ENCODE assay signal across 16 cellular contexts in genomic region chr11:25860677-25861445, GRCh38.
DNase-seq lines count a peak whose midpoint lies in the region; ATAC-seq and TF ChIP-seq lines count a peak whose summit lies in the region.
"Had no signal": no experiment of that assay in that cellular context is flagged by ENCODE, and none has a peak within 500 bp of the region (broad histone marks: within the 10 kb centered on the region; RNA-seq: fewer than 3 reads in every experiment).

No MANE protein-coding gene starts in this region.

- no peak for TF ChIP-seq EP300 in transverse colon (IDR thresholded peaks at IDR 0.05; ENCODE audit: low read depth)
- no peak for TF ChIP-seq EP300 in ovary (IDR thresholded peaks at IDR 0.05)

- peaks cover 6% of the 10 kb centered on the region for H3K4me1 ChIP-seq in cardiac muscle cell (ENCODE audit: low read depth)
- H3K4me1 ChIP-seq in transverse colon = peaks cover 0 to 49% (median 7%) of the 10 kb centered on the region in 4 donors
- no peaks in the 10 kb centered on the region for H3K4me1 ChIP-seq in ovary (ENCODE audit: insufficient read depth)
- H3K4me1 ChIP-seq: pancreas had no signal

- intact Hi-C loops in Right ventricle myocardium superior (cut with DNase I) = no loop called here
- intact Hi-C loops in transverse colon (cut with DNase I; ENCODE audit: low total_unique reads) = no loop called here
- intact Hi-C loops in ovary (cut with DNase I) = no loop called here

- H3K27ac ChIP-seq in cardiac muscle cell (no peak overlapping the region), transverse colon (peak overlapping the region; percentile 36 to 62 (median 52)), ovary (no peak overlapping the region)
- H3K27ac ChIP-seq: coronary artery, pancreas had no signal

- H3K4me3 ChIP-seq in cardiac muscle cell (no peak overlapping the region), astrocyte of the spinal cord (ENCODE audit: low read depth, low read length) (no peak overlapping the region), transverse colon (no peak overlapping the region), ovary (no peak overlapping the region)
- H3K4me3 ChIP-seq: coronary artery, GM23338, pancreas had no signal

- no peaks in the 10 kb centered on the region for H3K27me3 ChIP-seq in cardiac muscle cell
- H3K27me3 ChIP-seq in transverse colon = no peaks in the 10 kb centered on the region
- H3K27me3 ChIP-seq in ovary = no peaks in the 10 kb centered on the region
- H3K27me3 ChIP-seq: pancreas had no signal

- DNase-seq in cardiac muscle cell (ENCODE audit: low read depth in 1 of 2, low spot score in 1 of 2) (peak; percentile 49 to 54), Right ventricle myocardium superior (no peak), astrocyte of the spinal cord (ENCODE audit: low read depth, low spot score) (peak; percentile 38), glomerular visceral epithelial cell (ENCODE audit: extremely low spot score) (peak; percentile 2), transverse colon (no peak), ovary (no peak)
- DNase-seq: ACHN; activated CD8-positive, alpha-beta memory T cell treated with anti-CD3 and anti-CD28 coated beads, Interleukin-2, amount 50 U/mL, for 4 hours; activated naive CD4-positive, alpha-beta T cell treated with anti-CD3 and anti-CD28 coated beads, Interleukin-2, amount 10 ng/mL, durations not matched to agents 7 days and 5 days; OCI-M1; pancreas had no signal

- H3K36me3 ChIP-seq in cardiac muscle cell (no peaks in the 10 kb centered on the region), transverse colon (no peaks in the 10 kb centered on the region), ovary (no peaks in the 10 kb centered on the region)
- H3K36me3 ChIP-seq: pancreas had no signal

- in situ Hi-C loops in astrocyte of the spinal cord (cut with HindIII; ENCODE audit: low sequenced_read_pairs) = no loop called here
- in situ Hi-C loops in transverse colon (cut with MboI; ENCODE audit: low pct_ligation_motif_present in 1 of 4, low pct_unique_long_range_greater_than_20kb in 1 of 4, low sequenced_read_pairs in 3 of 4) = no loop called here

- TF ChIP-seq CTCF in cardiac muscle cell (IDR thresholded peaks at IDR 0.05; ENCODE audit: low read depth, low read length) (no peak), astrocyte of the spinal cord (IDR thresholded peaks at IDR 0.05; ENCODE audit: low read depth, low read length) (no peak), transverse colon (IDR thresholded peaks at IDR 0.05) (no peak), ovary (IDR thresholded peaks at IDR 0.05) (no peak)

- TF ChIP-seq POLR2A in transverse colon (IDR thresholded peaks at IDR 0.05) = no peak
- no peak for TF ChIP-seq POLR2A in ovary (IDR thresholded peaks at IDR 0.05)

- ATAC-seq in Right ventricle myocardium superior (ENCODE audit: poor library complexity) (no peak), HG03354 (IDR thresholded peaks at IDR 0.05; ENCODE audit: poor library complexity, severe bottlenecking, unreplicated experiment) (no peak), HG02885 (IDR thresholded peaks at IDR 0.05; ENCODE audit: poor library complexity, unreplicated experiment) (no peak)
- ATAC-seq: esophagus mucosa, GM23338, pancreas had no signal

- WGBS in transverse colon (ENCODE audit: low coverage in 1 of 2), 2 donors = 32 to 40% methylated on average over 1 to 2 of the region's 2 CpGs
- 57 to 70% (median 65%) methylated on average over 2 of the region's 2 CpGs for WGBS in ovary, 3 donors

- H3K9me3 ChIP-seq in cardiac muscle cell (ENCODE audit: low read depth) = no peaks in the 10 kb centered on the region
- H3K9me3 ChIP-seq in transverse colon = no peaks in the 10 kb centered on the region
- H3K9me3 ChIP-seq in ovary = no peaks in the 10 kb centered on the region
- H3K9me3 ChIP-seq: pancreas had no signal

Comparison
In these comparisons a context has a peak if more than half of its experiments do, and no peak if none do; other contexts are left out.
1. DNase-seq: peak in cardiac muscle cell (2 of 2), astrocyte of the spinal cord (single experiment) and glomerular visceral epithelial cell (single experiment); none in Right ventricle myocardium superior (single experiment), transverse colon (single experiment) and ovary (0 of 5).
2. H3K27ac ChIP-seq: peak in transverse colon (4 of 4); none in cardiac muscle cell (single experiment) and ovary (0 of 2).